14 cellular contexts compared by ENCODE assay signal in the genomic region with DNA sequence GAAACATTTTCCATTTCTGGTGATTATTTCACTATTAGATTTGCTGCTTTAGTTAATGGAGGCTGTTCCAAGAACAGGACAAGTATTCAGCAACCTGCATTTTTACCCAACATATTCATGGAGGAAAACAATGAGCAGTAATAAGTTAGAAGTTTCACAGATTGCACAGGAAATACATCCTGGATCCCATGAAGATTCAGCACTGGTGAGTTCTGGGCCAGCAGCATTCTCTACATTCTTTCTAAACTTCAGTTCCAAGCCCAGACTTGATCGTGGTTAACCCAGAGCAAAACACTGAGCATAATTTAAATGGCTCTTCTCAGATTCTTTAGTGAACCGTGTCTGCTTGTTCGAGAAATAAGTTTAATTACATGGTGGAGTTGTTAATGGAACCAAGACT. TPM values are rescaled to one million over a fixed set of nuclear protein-coding genes. Genes with fewer than 3 reads are reported as not detected.
DNase-seq lines count a peak whose midpoint lies in the region; ATAC-seq and TF ChIP-seq lines count a peak whose summit lies in the region.
"Had no signal": no experiment of that assay in that cellular context is flagged by ENCODE, and none has a peak within 500 bp of the region (broad histone marks: within the 10 kb centered on the region; RNA-seq: fewer than 3 reads in every experiment).

No MANE protein-coding gene starts in this region.

- H3K4me3 ChIP-seq in SJSA1 = no peak overlapping the region
- no peak overlapping the region for H3K4me3 ChIP-seq in fibroblast of lung (replicated peaks in 1 of 4; ENCODE audit: control extremely low read depth in 1 of 4, insufficient read depth in 1 of 4, low read depth in 3 of 4, low read length in 4 of 4)
- no peak overlapping the region for H3K4me3 ChIP-seq in osteoblast (ENCODE audit: insufficient read depth, low read length)
- H3K4me3 ChIP-seq: gastroesophageal sphincter, suprapubic skin had no signal

- H3K36me3 ChIP-seq in SJSA1 (peaks cover 9% of the 10 kb centered on the region; the same call in 1 of the 2 replicates), fibroblast of lung (ENCODE audit: control insufficient read depth, insufficient read depth, low read length) (no peaks in the 10 kb centered on the region), osteoblast (ENCODE audit: insufficient read depth, low read length) (no peaks in the 10 kb centered on the region)
- H3K36me3 ChIP-seq: gastroesophageal sphincter, suprapubic skin had no signal

- H3K9me3 ChIP-seq in SJSA1 (replicated peaks) (no peaks in the 10 kb centered on the region), fibroblast of lung (ENCODE audit: control insufficient read depth, insufficient read depth, low read depth, low read length) (no peaks in the 10 kb centered on the region), osteoblast (ENCODE audit: low read depth, low read length) (no peaks in the 10 kb centered on the region)
- H3K9me3 ChIP-seq: gastroesophageal sphincter, suprapubic skin had no signal

- H3K4me1 ChIP-seq in SJSA1 (replicated peaks) (peaks cover 63% of the 10 kb centered on the region), fibroblast of lung (ENCODE audit: control insufficient read depth, extremely low read depth, insufficient read depth, low read length) (peaks cover 4% of the 10 kb centered on the region), osteoblast (ENCODE audit: insufficient read depth, low read length) (peaks cover 48% of the 10 kb centered on the region)

- H3K4me2 ChIP-seq in fibroblast of lung (ENCODE audit: extremely low read depth, insufficient read depth, low read length) (peak overlapping the region; percentile 1), osteoblast (ENCODE audit: insufficient read depth, low read length) (peak overlapping the region; percentile 49)

- peak; percentile 49 for DNase-seq in GM04504 (ENCODE audit: low read depth)
- DNase-seq in SJSA1 (ENCODE audit: low read depth in 1 of 2, low spot score in 2 of 2) = peak; percentile 59 to 75
- peak; percentile 58 to 92 for DNase-seq in fibroblast of lung (ENCODE audit: low read depth in 2 of 2)
- peak; percentile 77 for DNase-seq in osteoblast (ENCODE audit: insufficient read length, low spot score, missing footprints)
- no peak for DNase-seq in activated effector memory CD4-positive, alpha-beta T cell treated with anti-CD3 and anti-CD28 coated beads, Interleukin-2, amount 50 U/mL, for 16 hours
- DNase-seq in GM20000 (ENCODE audit: low spot score) = no peak
- DNase-seq in stimulated activated CD4-positive, alpha-beta T cell treated with anti-CD3 and anti-CD28 coated beads, Interleukin-4, amount 100 ng/mL, for 4 hours = no peak
- DNase-seq: activated naive CD4-positive, alpha-beta T cell treated with anti-CD3 and anti-CD28 coated beads for 36 hours; GDM1; MV-4-11; stimulated activated CD4-positive, alpha-beta T cell treated with anti-CD3 and anti-CD28 coated beads, Interleukin-4, amount 100 ng/mL, for 1 hour had no signal

- no peak overlapping the region for H3K9ac ChIP-seq in fibroblast of lung (ENCODE audit: insufficient read depth, low read length)

- peak overlapping the region; percentile 95 for H3K27ac ChIP-seq in SJSA1
- no peak overlapping the region for H3K27ac ChIP-seq in fibroblast of lung (ENCODE audit: insufficient read depth, low read length)
- peak overlapping the region; percentile 42 for H3K27ac ChIP-seq in osteoblast (ENCODE audit: low read depth, low read length)
- H3K27ac ChIP-seq: gastroesophageal sphincter had no signal

- H2AFZ ChIP-seq in fibroblast of lung (ENCODE audit: low read length) (no peak overlapping the region), osteoblast (ENCODE audit: low read length) (no peak overlapping the region)

- TF ChIP-seq CTCF in fibroblast of lung (conservative IDR thresholded peaks at IDR 0.05 in 1 of 2, IDR thresholded peaks at IDR 0.05 in 1 of 2; ENCODE audit: low read depth in 1 of 2, low read length in 2 of 2) (no peak), osteoblast (IDR thresholded peaks at IDR 0.05; ENCODE audit: extremely low read depth, low read depth, low read length) (no peak), GM20000 (IDR thresholded peaks at IDR 0.05; ENCODE audit: extremely low read depth, missing control alignments) (no peak)

- H3K27me3 ChIP-seq in SJSA1 (replicated peaks) = no peaks in the 10 kb centered on the region
- H3K27me3 ChIP-seq in fibroblast of lung (ENCODE audit: control insufficient read depth, insufficient read depth, low read length) = no peaks in the 10 kb centered on the region
- no peaks in the 10 kb centered on the region for H3K27me3 ChIP-seq in osteoblast (ENCODE audit: insufficient read depth, low read length)

- ATAC-seq in HG03571 (IDR thresholded peaks at IDR 0.05; ENCODE audit: unreplicated experiment) = no peak
- ATAC-seq: gastroesophageal sphincter had no signal

- H3K79me2 ChIP-seq in fibroblast of lung (ENCODE audit: control insufficient read depth, insufficient read depth, low read length) = peaks cover 26% of the 10 kb centered on the region
- peaks cover 19% of the 10 kb centered on the region for H3K79me2 ChIP-seq in osteoblast (ENCODE audit: insufficient read depth, low read length)

- H4K20me1 ChIP-seq in fibroblast of lung (ENCODE audit: control insufficient read depth, extremely low read depth, insufficient read depth, low read length) (no peaks in the 10 kb centered on the region), osteoblast (ENCODE audit: insufficient read depth, low read length) (no peaks in the 10 kb centered on the region)

RNA-seq across cellular contexts. Expression of a gene that starts 3.8 kb away (rescaled TPM):
- 26.2 and 31.7 TPM in 2 replicates for total RNA-seq in SJSA1 (2014; rRNA removed; shearing (Covaris generic))
- total RNA-seq in fibroblast of lung (8.7 and 10.4 TPM in 2 replicates), osteoblast (10.3 and 13.8 TPM in 2 replicates)
- 4.2 and 7.1 TPM in 2 replicates for polyA plus RNA-seq in fibroblast of lung
- polyA plus RNA-seq in fibroblast of lung (2012) = 16.1 and 24.1 TPM in 2 replicates
- 4.9 and 12.0 TPM in 2 replicates for polyA minus RNA-seq in fibroblast of lung (ENCODE audit: low replicate concordance)

RNA-seq across cellular contexts. Expression of a gene that starts 40.5 kb away (rescaled TPM):
- total RNA-seq in SJSA1 (2014; rRNA removed; shearing (Covaris generic)) = 48.7 and 64.5 TPM in 2 replicates
- total RNA-seq in fibroblast of lung (10.4 and 13.1 TPM in 2 replicates), osteoblast (23.9 and 40.5 TPM in 2 replicates)
- 65.7 and 78.3 TPM in 2 replicates for polyA plus RNA-seq in fibroblast of lung
- polyA plus RNA-seq in fibroblast of lung (2012) = 41.7 and 48.9 TPM in 2 replicates
- 77.7 and 89.7 TPM in 2 replicates for polyA minus RNA-seq in fibroblast of lung (ENCODE audit: low replicate concordance)

Comparison
In these comparisons a context has a peak if more than half of its experiments do, and no peak if none do; other contexts are left out.
1. DNase-seq: peak in GM04504 (single experiment), SJSA1 (2 of 2), fibroblast of lung (2 of 2) and osteoblast (single experiment); none in activated effector memory CD4-positive, alpha-beta T cell treated with anti-CD3 and anti-CD28 coated beads, Interleukin-2, amount 50 U/mL, for 16 hours (single experiment), GM20000 (single experiment) and stimulated activated CD4-positive, alpha-beta T cell treated with anti-CD3 and anti-CD28 coated beads, Interleukin-4, amount 100 ng/mL, for 4 hours (0 of 2).